Comparison of ENCODE assay signal across 1 cellular context in genomic region chr20:47544240-47544639, GRCh38.
TF ChIP-seq lines count a peak whose summit lies in the region.

No MANE protein-coding gene starts in this region.

TF ChIP-seq in HCT116, 20 proteins besides CTCF, POLR2A, EP300 and RAD21:
- TF ChIP-seq SRF (IDR thresholded peaks at IDR 0.05; ENCODE audit: low read depth) (no peak), JUND (IDR thresholded peaks at IDR 0.05) (no peak), CEBPB (IDR thresholded peaks at IDR 0.05; ENCODE audit: low read depth) (no peak), ATF3 (IDR thresholded peaks at IDR 0.05) (no peak), CBX3 (IDR thresholded peaks at IDR 0.05; ENCODE audit: low read depth) (no peak), ZFX (IDR thresholded peaks at IDR 0.05) (no peak), ZNF274 (IDR thresholded peaks at IDR 0.05; ENCODE audit: low read depth, low read length) (no peak), FOSL1 (IDR thresholded peaks at IDR 0.05; ENCODE audit: low read depth) (no peak), YY1 (IDR thresholded peaks at IDR 0.05; ENCODE audit: extremely low read depth, insufficient replicate concordance, low read depth, low read length) (no peak), EGR1 (IDR thresholded peaks at IDR 0.05; ENCODE audit: low read depth) (no peak), ELF1 (IDR thresholded peaks at IDR 0.05; ENCODE audit: borderline replicate concordance, low read depth) (no peak), SIN3A (IDR thresholded peaks at IDR 0.05; ENCODE audit: low read depth) (no peak), EZH2 (IDR thresholded peaks at IDR 0.05) (no peak), REST (IDR thresholded peaks at IDR 0.05; ENCODE audit: low read depth) (no peak)
- TF ChIP-seq, protein P1, sequence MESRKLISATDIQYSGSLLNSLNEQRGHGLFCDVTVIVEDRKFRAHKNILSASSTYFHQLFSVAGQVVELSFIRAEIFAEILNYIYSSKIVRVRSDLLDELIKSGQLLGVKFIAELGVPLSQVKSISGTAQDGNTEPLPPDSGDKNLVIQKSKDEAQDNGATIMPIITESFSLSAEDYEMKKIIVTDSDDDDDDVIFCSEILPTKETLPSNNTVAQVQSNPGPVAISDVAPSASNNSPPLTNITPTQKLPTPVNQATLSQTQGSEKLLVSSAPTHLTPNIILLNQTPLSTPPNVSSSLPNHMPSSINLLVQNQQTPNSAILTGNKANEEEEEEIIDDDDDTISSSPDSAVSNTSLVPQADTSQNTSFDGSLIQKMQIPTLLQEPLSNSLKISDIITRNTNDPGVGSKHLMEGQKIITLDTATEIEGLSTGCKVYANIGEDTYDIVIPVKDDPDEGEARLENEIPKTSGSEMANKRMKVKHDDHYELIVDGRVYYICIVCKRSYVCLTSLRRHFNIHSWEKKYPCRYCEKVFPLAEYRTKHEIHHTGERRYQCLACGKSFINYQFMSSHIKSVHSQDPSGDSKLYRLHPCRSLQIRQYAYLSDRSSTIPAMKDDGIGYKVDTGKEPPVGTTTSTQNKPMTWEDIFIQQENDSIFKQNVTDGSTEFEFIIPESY (IDR thresholded peaks at IDR 0.05; ENCODE audit: extremely low read depth, insufficient replicate concordance, low read length): no peak
